1 cellular context compared by ENCODE assay signal in genomic region chr16:66269631-66270332, GRCh38.
TF ChIP-seq lines count a peak whose summit lies in the region.

No MANE protein-coding gene starts in this region.

TF ChIP-seq in A549, 52 proteins besides CTCF, POLR2A, EP300 and RAD21 (continued from another document):
- TF ChIP-seq REST (IDR thresholded peaks at IDR 0.05) (no peak), RFX5 (IDR thresholded peaks at IDR 0.05) (no peak)
